In genomic region chr4:182818926-182819730, GRCh38 we compare ENCODE assay signal across 16 cellular contexts.
DNase-seq lines count a peak whose midpoint lies in the region; ATAC-seq and TF ChIP-seq lines count a peak whose summit lies in the region.
"Had no signal": no experiment of that assay in that cellular context is flagged by ENCODE, and none has a peak within 500 bp of the region (broad histone marks: within the 10 kb centered on the region; RNA-seq: fewer than 3 reads in every experiment).

No MANE protein-coding gene starts in this region.

- no peak overlapping the region for H3K27ac ChIP-seq in H9 (ENCODE audit: insufficient read length, low read depth, low read length)
- H3K27ac ChIP-seq in endodermal cell (ENCODE audit: low read depth, low read length): no peak overlapping the region
- H3K27ac ChIP-seq in lower lobe of right lung: no peak overlapping the region

- H3K27me3 ChIP-seq in H9 (ENCODE audit: insufficient read depth, low read length) (no peaks in the 10 kb centered on the region), endodermal cell (ENCODE audit: control insufficient read depth, insufficient read depth, low read length, poor library complexity, severe bottlenecking) (no peaks in the 10 kb centered on the region), lower lobe of right lung (ENCODE audit: low read depth) (no peaks in the 10 kb centered on the region)

- no peak overlapping the region for H4K8ac ChIP-seq in H9 (replicated peaks; ENCODE audit: insufficient read length, low read depth, low read length)

- no peak overlapping the region for H3K9ac ChIP-seq in H9 (ENCODE audit: extremely low read depth, insufficient read length, low read length)
- H3K9ac ChIP-seq in endodermal cell (ENCODE audit: extremely low read depth, low read length, poor library complexity, severe bottlenecking): no peak overlapping the region

- H3K4me1 Mint-ChIP-seq in H9 (peaks cover 10 to 21% of the 10 kb centered on the region in 2 experiments), endodermal cell (peaks cover 25% of the 10 kb centered on the region)
- peaks cover 2% of the 10 kb centered on the region for H3K4me1 Mint-ChIP-seq in activated T-cell treated with anti-CD3 and anti-CD28 coated beads, Interleukin-2, amount 50 U/mL, for 4 hours (ENCODE audit: low read depth)

- no CpG with 5 or more reads among the region's 22 CpGs for WGBS in H9 (ENCODE audit: extremely low coverage, insufficient read length, low lambda C conversion rate)
- WGBS in endodermal cell (ENCODE audit: insufficient coverage in 1 of 2, insufficient read length in 1 of 2), 2 experiments: 95 to 99% methylated on average over 11 to 22 of the region's 22 CpGs

- H2BK5ac ChIP-seq in H9 (ENCODE audit: insufficient read length, low read length): no peak overlapping the region

- H3K79me1 ChIP-seq in H9 (ENCODE audit: insufficient read depth, low read depth, low read length, poor library complexity, severe bottlenecking): no peaks in the 10 kb centered on the region

- no peak overlapping the region for H3K4ac ChIP-seq in H9 (ENCODE audit: low read depth, low read length)

- no peak overlapping the region for H3K23ac ChIP-seq in H9 (ENCODE audit: insufficient read length, low read depth, low read length)

- no peak overlapping the region for H2BK20ac ChIP-seq in H9 (ENCODE audit: low read depth, low read length, poor library complexity, severe bottlenecking)

- H3K18ac ChIP-seq in H9 (ENCODE audit: insufficient read length, low read depth, low read length): no peak overlapping the region

- H2BK120ac ChIP-seq in H9 (ENCODE audit: low read depth, low read length, poor library complexity, severe bottlenecking): no peak overlapping the region

- H3K14ac ChIP-seq in H9 (ENCODE audit: insufficient read depth, low read length): no peak overlapping the region; the same call in 1 of the 2 replicates

- DNase-seq in H9: no peak
- DNase-seq in endodermal cell: no peak
- DNase-seq in lower lobe of right lung: no peak
- no peak for DNase-seq in sciatic nerve (ENCODE audit: low spot score)
- no peak for DNase-seq in CD1c-positive myeloid dendritic cell (ENCODE audit: extremely low spot score)
- no peak for DNase-seq in activated T-cell treated with anti-CD3 and anti-CD28 coated beads, Interleukin-2, amount 50 U/mL, for 4 hours
- no peak for DNase-seq in KG1 (lab: John Stamatoyannopoulos, UW)
- DNase-seq: C1 segment of cervical spinal cord, COR-L47, DMS153, NCI-H1436 treated with DMSO at 0.1 percent for 48 hours, NCI-H446, NCI-H748 treated with DMSO at 0.1 percent for 48 hours, SHP77 had no signal

- TF ChIP-seq CTCF in H9 (conservative IDR thresholded peaks at IDR 0.05): no peak
- TF ChIP-seq CTCF in endodermal cell (conservative IDR thresholded peaks at IDR 0.05): no peak
- TF ChIP-seq CTCF in lower lobe of right lung (IDR thresholded peaks at IDR 0.05): no peak

- no peak overlapping the region for H3T11ph ChIP-seq in H9 (ENCODE audit: low read length)

- no peak overlapping the region for H2AFZ ChIP-seq in H9 (ENCODE audit: low read length)

- no peak overlapping the region for H2AK5ac ChIP-seq in H9 (ENCODE audit: insufficient read length, low read length)

- H3K4me1 ChIP-seq in H9 (ENCODE audit: insufficient read depth, low read length) (no peaks in the 10 kb centered on the region), endodermal cell (ENCODE audit: control insufficient read depth, insufficient read depth, low read length) (no peaks in the 10 kb centered on the region), lower lobe of right lung (no peaks in the 10 kb centered on the region)

- H3K27ac Mint-ChIP-seq in H9 (peak overlapping the region in 2 of 3 experiments; percentile 34 to 92; a peak in 2 of 7 replicates), endodermal cell (peak overlapping the region; percentile 80)

- H3K9me3 Mint-ChIP-seq in H9 (peaks cover 6 to 12% of the 10 kb centered on the region in 2 experiments; a peak in 4 of 5 replicates), endodermal cell (peaks cover 27% of the 10 kb centered on the region)
- no peaks in the 10 kb centered on the region for H3K9me3 Mint-ChIP-seq in activated T-cell treated with anti-CD3 and anti-CD28 coated beads, Interleukin-2, amount 50 U/mL, for 4 hours

- ATAC-seq in lower lobe of right lung: peak; percentile 11 to 45
- peak; percentile 15 for ATAC-seq in sciatic nerve
- ATAC-seq in activated T-cell treated with anti-CD3 and anti-CD28 coated beads, Interleukin-2, amount 50 U/mL, for 4 hours: no peak
- ATAC-seq in GM21723 (IDR thresholded peaks at IDR 0.05; ENCODE audit: unreplicated experiment): no peak
- ATAC-seq: Panc1 had no signal

- H3K9me3 ChIP-seq in H9 (ENCODE audit: control insufficient read depth, low read depth, low read length) (no peaks in the 10 kb centered on the region), endodermal cell (ENCODE audit: control insufficient read depth, low read length) (no peaks in the 10 kb centered on the region), lower lobe of right lung (no peaks in the 10 kb centered on the region)

- no peaks in the 10 kb centered on the region for H4K20me1 ChIP-seq in H9 (ENCODE audit: control insufficient read depth, insufficient read depth, insufficient read length)

- H4K5ac ChIP-seq in H9 (ENCODE audit: insufficient read length, low read depth, low read length): no peak overlapping the region

- no peak overlapping the region for H4K91ac ChIP-seq in H9 (ENCODE audit: insufficient read length, low read depth, low read length)

- H3K36me3 ChIP-seq in endodermal cell (ENCODE audit: control insufficient read depth, insufficient read depth, low read length): no peaks in the 10 kb centered on the region
- H3K36me3 ChIP-seq in lower lobe of right lung: no peaks in the 10 kb centered on the region

- no peak overlapping the region for H2BK12ac ChIP-seq in H9 (ENCODE audit: insufficient read length, low read depth, low read length)

- H3K79me2 ChIP-seq in H9 (ENCODE audit: insufficient read depth, low read length): no peaks in the 10 kb centered on the region

- H3K36me3 Mint-ChIP-seq in H9 (ENCODE audit: insufficient read depth in 1 of 3, low read depth in 3 of 3) (peaks cover 2 to 5% (median 5%) of the 10 kb centered on the region in 3 experiments; a peak in 4 of 7 replicates), endodermal cell (ENCODE audit: low read depth) (no peaks in the 10 kb centered on the region)
- no peaks in the 10 kb centered on the region for H3K36me3 Mint-ChIP-seq in activated T-cell treated with anti-CD3 and anti-CD28 coated beads, Interleukin-2, amount 50 U/mL, for 4 hours (ENCODE audit: insufficient read depth)

- H2BK15ac ChIP-seq in H9 (ENCODE audit: low read depth, low read length): no peak overlapping the region

- no peak overlapping the region for H3K4me2 ChIP-seq in H9 (ENCODE audit: insufficient read depth, insufficient read length, low read length)

- no peak overlapping the region for H3K56ac ChIP-seq in H9 (ENCODE audit: insufficient read length, low read depth, low read length)

- no peak overlapping the region for H3K4me3 ChIP-seq in endodermal cell (ENCODE audit: low read length)
- H3K4me3 ChIP-seq in lower lobe of right lung: no peak overlapping the region

- H3K4me3 Mint-ChIP-seq in H9: no peak overlapping the region
- H3K4me3 Mint-ChIP-seq in endodermal cell: no peak overlapping the region
- H3K4me3 Mint-ChIP-seq in activated T-cell treated with anti-CD3 and anti-CD28 coated beads, Interleukin-2, amount 50 U/mL, for 4 hours: no peak overlapping the region

- intact Hi-C loops in lower lobe of right lung (cut with DNase I): no loop called here
- intact Hi-C loops in sciatic nerve (cut with DNase I): no loop called here

- H3K23me2 ChIP-seq in H9 (ENCODE audit: insufficient read length, low read depth, low read length, poor library complexity, severe bottlenecking): no peaks in the 10 kb centered on the region

- H3K27me3 Mint-ChIP-seq in H9 (ENCODE audit: low read depth): peaks cover 5% of the 10 kb centered on the region
- H3K27me3 Mint-ChIP-seq in endodermal cell (ENCODE audit: insufficient read depth): no peaks in the 10 kb centered on the region
- H3K27me3 Mint-ChIP-seq in activated T-cell treated with anti-CD3 and anti-CD28 coated beads, Interleukin-2, amount 50 U/mL, for 4 hours (ENCODE audit: low read depth): peaks cover 2% of the 10 kb centered on the region

Comparison
In these comparisons a context has a peak if more than half of its experiments do, and no peak if none do; other contexts are left out.
1. ATAC-seq: peak in lower lobe of right lung (2 of 2) and sciatic nerve (single experiment); none in activated T-cell treated with anti-CD3 and anti-CD28 coated beads, Interleukin-2, amount 50 U/mL, for 4 hours (0 of 2) and GM21723 (single experiment).